Comparison of ENCODE assay signal across 8 cellular contexts in genomic region chr2:181466661-181467576, GRCh38. TPM values are rescaled to one million over a fixed set of nuclear protein-coding genes. Genes with fewer than 3 reads are reported as not detected.
DNase-seq lines count a peak whose midpoint lies in the region; TF ChIP-seq lines count a peak whose summit lies in the region.

No MANE protein-coding gene starts in this region.

- no peak overlapping the region for H4K5ac ChIP-seq in H9 (ENCODE audit: insufficient read length, low read depth, low read length)

- H2BK12ac ChIP-seq in H9 (ENCODE audit: insufficient read length, low read depth, low read length), result no peak overlapping the region

- H3K9me3 Mint-ChIP-seq in H9 (no peaks in the 10 kb centered on the region), type B pancreatic cell (no peaks in the 10 kb centered on the region)

- DNase-seq in COLO668 (lab: John Stamatoyannopoulos, UW; ENCODE audit: unreplicated experiment) (peak; percentile 54), H9 (peak; percentile 67), OCI-LY7 (ENCODE audit: low spot score) (peak; percentile 80), activated T-helper 1 cell treated with Interleukin-2 at 50 U/mL for 16 hours (ENCODE audit: low read depth) (peak; percentile 45), fibroblast of the conjunctiva (ENCODE audit: low read depth) (peak; percentile 40), type B pancreatic cell (ENCODE audit: extremely low spot score, unreplicated experiment) (no peak), NCI-H774 (lab: John Stamatoyannopoulos, UW) (no peak)

- H3K4me2 ChIP-seq in H9 (ENCODE audit: insufficient read depth, insufficient read length, low read length) (no peak overlapping the region), OCI-LY7 (ENCODE audit: low read length) (no peak overlapping the region), parathyroid adenoma (ENCODE audit: low read length) (no peak overlapping the region)

- no peak overlapping the region for H3K4ac ChIP-seq in H9 (ENCODE audit: low read depth, low read length)

- H3K27ac Mint-ChIP-seq in H9, result no peak overlapping the region
- H3K27ac Mint-ChIP-seq in type B pancreatic cell, result no peak overlapping the region

- H3K18ac ChIP-seq in H9 (ENCODE audit: insufficient read length, low read depth, low read length), result no peak overlapping the region

- CTCF ChIA-PET in OCI-LY7 (lab: Charles Lee; ENCODE audit: unreplicated experiment), result interaction anchor here (0.6 to 1.5 kb wide), 8 partner anchors 9 to 163 kb away, joined by 3 to 4 read pairs (median 3); no protein-coding TSS in a partner anchor

- H3K4me3 ChIP-seq in OCI-LY7 (ENCODE audit: low read depth, low read length, poor library complexity, severe bottlenecking) (no peak overlapping the region), parathyroid adenoma (ENCODE audit: low read depth, low read length) (no peak overlapping the region)

- H3K36me3 ChIP-seq in OCI-LY7 (ENCODE audit: insufficient read depth, low read length), result peaks cover 24% of the 10 kb centered on the region
- H3K36me3 ChIP-seq in parathyroid adenoma (ENCODE audit: control insufficient read depth, insufficient read depth, low read length), result no peaks in the 10 kb centered on the region

- no peak overlapping the region for H4K91ac ChIP-seq in H9 (ENCODE audit: insufficient read length, low read depth, low read length)

- H3K79me2 ChIP-seq in H9 (ENCODE audit: insufficient read depth, low read length) (no peaks in the 10 kb centered on the region), OCI-LY7 (ENCODE audit: insufficient read depth, low read depth, low read length) (peaks cover 34% of the 10 kb centered on the region; the same call in 1 of the 2 replicates), parathyroid adenoma (no peaks in the 10 kb centered on the region)

- H4K20me1 ChIP-seq in H9 (ENCODE audit: control insufficient read depth, insufficient read depth, insufficient read length), result no peaks in the 10 kb centered on the region
- no peaks in the 10 kb centered on the region for H4K20me1 ChIP-seq in OCI-LY7 (ENCODE audit: insufficient read depth, low read length)

- H3K9me3 ChIP-seq in H9 (ENCODE audit: control insufficient read depth, low read depth, low read length), result no peaks in the 10 kb centered on the region
- H3K9me3 ChIP-seq in OCI-LY7 (ENCODE audit: low read length), result no peaks in the 10 kb centered on the region
- H3K9me3 ChIP-seq in parathyroid adenoma (ENCODE audit: control insufficient read depth, low read length), result no peaks in the 10 kb centered on the region

- no peak overlapping the region for H2AK5ac ChIP-seq in H9 (ENCODE audit: insufficient read length, low read length)

- no peaks in the 10 kb centered on the region for H3K79me1 ChIP-seq in H9 (ENCODE audit: insufficient read depth, low read depth, low read length, poor library complexity, severe bottlenecking)

- H3K36me3 Mint-ChIP-seq in H9 (ENCODE audit: insufficient read depth in 1 of 3, low read depth in 3 of 3), result no peaks in the 10 kb centered on the region
- no peaks in the 10 kb centered on the region for H3K36me3 Mint-ChIP-seq in type B pancreatic cell

- no peak overlapping the region for H3T11ph ChIP-seq in H9 (ENCODE audit: low read length)

- no peak overlapping the region for H2BK20ac ChIP-seq in H9 (ENCODE audit: low read depth, low read length, poor library complexity, severe bottlenecking)

- intact Hi-C loops in OCI-LY7 (cut with micrococcal nuclease; ENCODE audit: unreplicated experiment), result loop anchor here (2.0 to 5.0 kb wide), 2 partner anchors 162 to 250 kb away; no protein-coding TSS in a partner anchor

- H3K4me1 ChIP-seq in H9 (ENCODE audit: insufficient read depth, low read length) (no peaks in the 10 kb centered on the region), OCI-LY7 (ENCODE audit: insufficient read depth, low read length, poor library complexity, severe bottlenecking) (peaks cover 13% of the 10 kb centered on the region), parathyroid adenoma (no peaks in the 10 kb centered on the region)

- no peak overlapping the region for H4K8ac ChIP-seq in H9 (replicated peaks; ENCODE audit: insufficient read length, low read depth, low read length)

- H3K9me2 ChIP-seq in OCI-LY7 (ENCODE audit: insufficient read depth, low read length), result no peaks in the 10 kb centered on the region

- H2AFZ ChIP-seq in H9 (ENCODE audit: low read length), result no peak overlapping the region
- H2AFZ ChIP-seq in OCI-LY7 (ENCODE audit: low read length), result no peak overlapping the region
- no peak overlapping the region for H2AFZ ChIP-seq in parathyroid adenoma

- H3K56ac ChIP-seq in H9 (ENCODE audit: insufficient read length, low read depth, low read length), result no peak overlapping the region

- H2BK15ac ChIP-seq in H9 (ENCODE audit: low read depth, low read length), result no peak overlapping the region

- no peak overlapping the region for H3K23ac ChIP-seq in H9 (ENCODE audit: insufficient read length, low read depth, low read length)

- no peaks in the 10 kb centered on the region for H3K23me2 ChIP-seq in H9 (ENCODE audit: insufficient read length, low read depth, low read length, poor library complexity, severe bottlenecking)

- no peak overlapping the region for H3K9ac ChIP-seq in H9 (ENCODE audit: extremely low read depth, insufficient read length, low read length)
- H3K9ac ChIP-seq in parathyroid adenoma, result no peak overlapping the region

- no peaks in the 10 kb centered on the region for H3K27me3 ChIP-seq in H9 (ENCODE audit: insufficient read depth, low read length)
- H3K27me3 ChIP-seq in parathyroid adenoma (ENCODE audit: control insufficient read depth, insufficient read depth, low read length), result no peaks in the 10 kb centered on the region

- TF ChIP-seq CTCF in H9 (conservative IDR thresholded peaks at IDR 0.05) (peak; percentile 93), OCI-LY7 (conservative IDR thresholded peaks at IDR 0.05; ENCODE audit: low read length) (peak; percentile 98), parathyroid adenoma (IDR thresholded peaks at IDR 0.05) (peak; percentile 67), type B pancreatic cell (conservative IDR thresholded peaks at IDR 0.05) (peak; percentile 91)

- H3K27ac ChIP-seq in H9 (ENCODE audit: insufficient read length, low read depth, low read length), result no peak overlapping the region
- H3K27ac ChIP-seq in OCI-LY7 (ENCODE audit: low read depth, low read length, poor library complexity, severe bottlenecking), result no peak overlapping the region
- no peak overlapping the region for H3K27ac ChIP-seq in parathyroid adenoma

- H3K4me3 Mint-ChIP-seq in H9, result no peak overlapping the region
- H3K4me3 Mint-ChIP-seq in type B pancreatic cell, result no peak overlapping the region

- H2BK5ac ChIP-seq in H9 (ENCODE audit: insufficient read length, low read length), result no peak overlapping the region

- no peak overlapping the region for H2BK120ac ChIP-seq in H9 (ENCODE audit: low read depth, low read length, poor library complexity, severe bottlenecking)

- BruUV-seq in OCI-LY7 (replicated peaks; lab: Mats Ljungman, UMichigan), result no TSS peak

- H3K4me1 Mint-ChIP-seq in H9 (peaks cover 5 to 9% of the 10 kb centered on the region in 2 experiments), type B pancreatic cell (ENCODE audit: unreplicated experiment) (no peaks in the 10 kb centered on the region)

- H3K27me3 Mint-ChIP-seq in H9 (ENCODE audit: low read depth), result peaks cover 12% of the 10 kb centered on the region
- H3K27me3 Mint-ChIP-seq in type B pancreatic cell, result peaks cover 19% of the 10 kb centered on the region

- no peak overlapping the region for H3K14ac ChIP-seq in H9 (ENCODE audit: insufficient read depth, low read length)

- POLR2A ChIA-PET in OCI-LY7 (lab: Charles Lee), result interaction anchor here (0.6 to 2.2 kb wide), 16 partner anchors 9 to 624 kb away, joined by 3 to 14 read pairs (median 3); partner anchors contain the start of gene ITGA4

- no CpG with 5 or more reads among the region's 4 CpGs for WGBS in H9 (ENCODE audit: extremely low coverage, insufficient read length, low lambda C conversion rate)

RNA-seq across cellular contexts. Expression of gene ITGA4, which starts 9.7 kb away (rescaled TPM):
- 1.3 and 1.5 TPM in 2 replicates for total RNA-seq in H9 (2021)
- 55.1 and 61.8 TPM in 2 replicates for total RNA-seq in OCI-LY7 (2014; rRNA removed; shearing (Covaris generic))
- 53.5 and 61.7 TPM in 2 replicates for total RNA-seq in OCI-LY7 (2022)
- 0.90 and 9.5 TPM in 2 replicates for total RNA-seq in type B pancreatic cell (ENCODE audit: low replicate concordance)

Comparison
In these comparisons a context has a peak if more than half of its experiments do, and no peak if none do; other contexts are left out.
1. DNase-seq: peak in COLO668 (single experiment), H9 (single experiment), OCI-LY7 (single experiment), activated T-helper 1 cell treated with Interleukin-2 at 50 U/mL for 16 hours (single experiment) and fibroblast of the conjunctiva (single experiment); none in type B pancreatic cell (single experiment) and NCI-H774 (single experiment).
2. Peak in every context shown above with its lines, with median percentiles within 50 percentile points of each other: CTCF ChIP-seq.